ENCODE assay signal across 31 cellular contexts in the genomic region with DNA sequence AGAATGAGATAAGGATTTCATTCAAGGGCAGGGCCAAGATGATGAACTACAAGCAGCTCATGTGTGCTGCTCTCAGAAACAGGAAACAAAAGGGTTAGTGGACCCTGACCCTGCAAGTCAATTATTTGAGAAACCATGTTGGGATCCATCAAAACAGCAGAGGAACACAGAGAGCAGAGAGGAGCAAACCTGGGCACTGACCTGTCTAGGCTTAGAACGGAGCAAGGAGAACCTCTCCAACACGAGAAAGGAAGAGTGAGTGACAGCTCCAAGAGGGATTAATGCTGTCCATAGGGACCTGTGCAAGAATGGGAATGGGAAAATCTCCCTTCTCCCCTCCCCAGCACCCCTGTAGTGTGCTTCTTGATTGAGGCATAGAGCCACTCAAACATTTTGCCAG. TPM values are rescaled to one million over a fixed set of nuclear protein-coding genes. Genes with fewer than 3 reads are reported as not detected.
"Had no signal": no experiment of that assay in that cellular context is flagged by ENCODE, and none has a peak within 500 bp of the region (broad histone marks: within the 10 kb centered on the region; RNA-seq: fewer than 3 reads in every experiment).

No MANE protein-coding gene starts in this region.

- H3K79me2 ChIP-seq: parathyroid adenoma had no signal

- ATAC-seq: natural killer cell; psoas muscle; right cardiac atrium; sciatic nerve; stimulated activated memory B cell treated with anti-CD40 and anti-IgM and Interleukin-4, amounts not matched to agents 10 μg/mL and 1 μg/mL and 100 μg/mL, for 72 hours; stimulated activated naive CD8-positive, alpha-beta T cell treated with anti-CD3 and anti-CD28 coated beads, Interleukin-15, amount 100 ng/mL, for 72 hours; stimulated activated naive CD8-positive, alpha-beta T cell treated with anti-CD3 and anti-CD28 coated beads, Interleukin-15, Interleukin-2, amounts not matched to agents 100 U/mL and 50 U/mL, for 24 hours; upper lobe of right lung had no signal

- DNase-seq: natural killer cell; occipital lobe; ovary; posterior cingulate gyrus; psoas muscle; right cardiac atrium; spleen; stimulated activated CD4-positive, alpha-beta T cell treated with anti-CD3 and anti-CD28 coated beads, Interleukin-12 subunit alpha, Interleukin-12 subunit beta, amount 100 ng/mL, for 4 hours; stimulated activated CD4-positive, alpha-beta T cell treated with anti-CD3 and anti-CD28 coated beads, Interleukin-1b, Interleukin-23, amount 100 ng/mL, for 48 hours; stimulated activated CD4-positive, alpha-beta T cell treated with anti-CD3 and anti-CD28 coated beads, Interleukin-4, amount 100 ng/mL, for 1 hour; stimulated activated CD4-positive, alpha-beta T cell treated with anti-CD3 and anti-CD28 coated beads, Interleukin-4, amount 100 ng/mL, for 4 hours; stimulated activated CD8-positive, alpha-beta memory T cell treated with anti-CD3 and anti-CD28 coated beads, Interleukin-4, amount 100 ng/mL, for 48 hours; stimulated activated naive CD4-positive, alpha-beta T cell; stimulated activated naive CD8-positive, alpha-beta T cell treated with anti-CD3 and anti-CD28 coated beads, Interleukin-15, amount 100 ng/mL, for 72 hours; stimulated activated naive CD8-positive, alpha-beta T cell treated with anti-CD3 and anti-CD28 coated beads, Interleukin-15, Interleukin-2, amounts not matched to agents 100 U/mL and 50 U/mL, for 24 hours; substantia nigra; testis; tibial artery; transverse colon; upper lobe of right lung; uterus had no signal

- H3K9me3 ChIP-seq: ovary, psoas muscle, spleen, suprapubic skin, testis, tibial artery, transverse colon, upper lobe of right lung, uterus had no signal

- H3K36me3 ChIP-seq: neural progenitor cell, ovary, spleen, suprapubic skin, tibial artery, transverse colon, upper lobe of right lung, uterus had no signal

- H3K4me3 ChIP-seq: neural progenitor cell, ovary, psoas muscle, skin epidermis, smooth muscle cell, spleen, suprapubic skin, testis, tibial artery, transverse colon, upper lobe of right lung, uterus had no signal

- H3K27ac ChIP-seq: neural progenitor cell, ovary, parathyroid adenoma, psoas muscle, skin epidermis, spleen, suprapubic skin, testis, tibial artery, transverse colon, upper lobe of right lung, uterus had no signal

- H2AFZ ChIP-seq: neural progenitor cell, parathyroid adenoma had no signal

- H3K4me1 ChIP-seq: neural progenitor cell, parathyroid adenoma, psoas muscle, spleen, suprapubic skin, testis, tibial artery, transverse colon, upper lobe of right lung, uterus had no signal

- H3K4me2 ChIP-seq: neural progenitor cell, smooth muscle cell had no signal

- H3K9ac ChIP-seq: neural progenitor cell, parathyroid adenoma had no signal

- H3K27me3 ChIP-seq: neural progenitor cell, ovary, spleen, suprapubic skin, testis, tibial artery, transverse colon, upper lobe of right lung, uterus had no signal

RNA-seq across cellular contexts. Expression of a gene that starts 53.9 kb away (rescaled TPM):
- total RNA-seq: natural killer cell, occipital lobe, osteoblast, psoas muscle, sciatic nerve, smooth muscle cell, spleen, testis, transverse colon, upper lobe of right lung, urinary bladder, uterus had no signal
- polyA plus RNA-seq: neural cell, ovary, psoas muscle had no signal
